ENCODE assay signal across 22 cellular contexts in genomic region chr7:100791881-100792666, GRCh38.
"Had no signal": no experiment of that assay in that cellular context is flagged by ENCODE, and none has a peak within 500 bp of the region (broad histone marks: within the 10 kb centered on the region; RNA-seq: fewer than 3 reads in every experiment).

No MANE protein-coding gene starts in this region.

- ATAC-seq: activated T-cell treated with anti-CD3 and anti-CD28 coated beads, Interleukin-2, amount 50 U/mL, for 4 hours; left cardiac atrium; sciatic nerve had no signal

- FAIRE-seq: endometrium had no signal

- H3K4me3 ChIP-seq: dorsolateral prefrontal cortex, esophagus squamous epithelium, lung, prostate gland, spleen, testis had no signal

- DNase-seq: activated CD4-positive, alpha-beta T cell treated with anti-CD3 and anti-CD28 coated beads, Interleukin-2, amount 50 U/mL, for 48 hours; activated CD4-positive, CD25-positive, alpha-beta regulatory T cell treated with anti-CD3 and anti-CD28 coated beads, Interleukin-2, amount 50 U/mL, for 72 hours; activated gamma-delta T cell; activated naive CD8-positive, alpha-beta T cell treated with anti-CD3 and anti-CD28 coated beads, Interleukin-2, amount 10 ng/mL, durations not matched to agents 7 days and 5 days; activated T-cell treated with anti-CD3 and anti-CD28 coated beads, Interleukin-2, amount 50 U/mL, for 4 hours; anterior cingulate cortex; dorsolateral prefrontal cortex; esophagus squamous epithelium; foreskin fibroblast; glutamatergic neuron; immature natural killer cell; left cardiac atrium; midbrain; naive B cell; spleen; stimulated activated CD4-positive, alpha-beta T cell treated with anti-CD3 and anti-CD28 coated beads, Interleukin-2, amount 100 ng/mL, for 24 hours; T-helper 2 cell; testis had no signal
